10 cellular contexts compared by ENCODE assay signal in genomic region chr11:22780914-22781593, GRCh38. TPM values are rescaled to one million over a fixed set of nuclear protein-coding genes. Genes with fewer than 3 reads are reported as not detected.
A peak's percentile ranks its signal among the peaks of the same experiment; 100 is the strongest.
DNase-seq lines count a peak whose midpoint lies in the region; ATAC-seq, FAIRE-seq and TF ChIP-seq lines count a peak whose summit lies in the region.
"Had no signal": no experiment of that assay in that cellular context is flagged by ENCODE, and none has a peak within 500 bp of the region (broad histone marks: within the 10 kb centered on the region; RNA-seq: fewer than 3 reads in every experiment).

No MANE protein-coding gene starts in this region.

- no peaks in the 10 kb centered on the region for H3K9me3 ChIP-seq in osteoblast (ENCODE audit: low read depth, low read length)
- H3K9me3 ChIP-seq: prostate gland had no signal

- peaks cover 2% of the 10 kb centered on the region for H3K27me3 Mint-ChIP-seq in endothelial cell (ENCODE audit: unreplicated experiment)
- peaks cover 8% of the 10 kb centered on the region for H3K27me3 Mint-ChIP-seq in activated T-cell treated with anti-CD3 and anti-CD28 coated beads, Interleukin-2, amount 50 U/mL, for 4 hours (ENCODE audit: low read depth)

- no peak overlapping the region for H2AFZ ChIP-seq in osteoblast (ENCODE audit: low read length)

- DNase-seq in GM12892 (ENCODE audit: insufficient read length) (no peak), SK-N-DZ (ENCODE audit: low spot score) (peak; percentile 19), osteoblast (ENCODE audit: insufficient read length, low spot score, missing footprints) (no peak), endothelial cell (ENCODE audit: low spot score) (no peak), NCI-H226 (no peak)
- DNase-seq in activated T-cell treated with anti-CD3 and anti-CD28 coated beads, Interleukin-2, amount 50 U/mL, for 4 hours, result no peak

- H3K36me3 ChIP-seq in osteoblast (ENCODE audit: insufficient read depth, low read length), result no peaks in the 10 kb centered on the region
- H3K36me3 ChIP-seq: prostate gland had no signal

- H3K4me3 Mint-ChIP-seq in endothelial cell (ENCODE audit: unreplicated experiment), result no peak overlapping the region
- no peak overlapping the region for H3K4me3 Mint-ChIP-seq in activated T-cell treated with anti-CD3 and anti-CD28 coated beads, Interleukin-2, amount 50 U/mL, for 4 hours

- ATAC-seq in GM19467 (IDR thresholded peaks at IDR 0.05; ENCODE audit: unreplicated experiment) (peak; percentile 94), HG03103 (IDR thresholded peaks at IDR 0.05; ENCODE audit: low read depth, unreplicated experiment) (peak; percentile 86)
- ATAC-seq in activated T-cell treated with anti-CD3 and anti-CD28 coated beads, Interleukin-2, amount 50 U/mL, for 4 hours, result no peak
- ATAC-seq: activated CD4-positive, CD25-positive, alpha-beta regulatory T cell treated with anti-CD3 and anti-CD28 coated beads, Interleukin-2, amount 50 U/mL, for 24 hours had no signal

- H3K4me1 Mint-ChIP-seq in endothelial cell (ENCODE audit: unreplicated experiment), result no peaks in the 10 kb centered on the region
- H3K4me1 Mint-ChIP-seq in activated T-cell treated with anti-CD3 and anti-CD28 coated beads, Interleukin-2, amount 50 U/mL, for 4 hours (ENCODE audit: low read depth), result peaks cover 4% of the 10 kb centered on the region

- H3K79me2 ChIP-seq in osteoblast (ENCODE audit: insufficient read depth, low read length), result no peaks in the 10 kb centered on the region

- H4K20me1 ChIP-seq in osteoblast (ENCODE audit: insufficient read depth, low read length), result no peaks in the 10 kb centered on the region

- no peak overlapping the region for H3K27ac ChIP-seq in osteoblast (ENCODE audit: low read depth, low read length)
- H3K27ac ChIP-seq: prostate gland had no signal

- no peaks in the 10 kb centered on the region for H3K27me3 ChIP-seq in osteoblast (ENCODE audit: insufficient read depth, low read length)

- H3K9me3 Mint-ChIP-seq in endothelial cell (ENCODE audit: unreplicated experiment), result no peaks in the 10 kb centered on the region
- H3K9me3 Mint-ChIP-seq in activated T-cell treated with anti-CD3 and anti-CD28 coated beads, Interleukin-2, amount 50 U/mL, for 4 hours, result no peaks in the 10 kb centered on the region

- peak; percentile 71 for FAIRE-seq in GM12892 (lab: Jason Lieb, UNC)

- no peaks in the 10 kb centered on the region for H3K36me3 Mint-ChIP-seq in endothelial cell (ENCODE audit: low read depth, unreplicated experiment)
- no peaks in the 10 kb centered on the region for H3K36me3 Mint-ChIP-seq in activated T-cell treated with anti-CD3 and anti-CD28 coated beads, Interleukin-2, amount 50 U/mL, for 4 hours (ENCODE audit: insufficient read depth)

- TF ChIP-seq POLR2A in GM12892 (IDR thresholded peaks at IDR 0.05; ENCODE audit: low read depth, low read length), result no peak

- H3K4me1 ChIP-seq in osteoblast (ENCODE audit: insufficient read depth, low read length), result no peaks in the 10 kb centered on the region
- H3K4me1 ChIP-seq: prostate gland had no signal

- TF ChIP-seq CTCF in osteoblast (IDR thresholded peaks at IDR 0.05; ENCODE audit: extremely low read depth, low read depth, low read length), result no peak
- no peak for TF ChIP-seq CTCF in endothelial cell (IDR thresholded peaks at IDR 0.05; ENCODE audit: unreplicated experiment)

- H3K4me3 ChIP-seq in osteoblast (ENCODE audit: insufficient read depth, low read length), result no peak overlapping the region
- H3K4me3 ChIP-seq: prostate gland had no signal

- H3K27ac Mint-ChIP-seq in endothelial cell (ENCODE audit: unreplicated experiment), result no peak overlapping the region

- H3K4me2 ChIP-seq in osteoblast (ENCODE audit: insufficient read depth, low read length), result no peak overlapping the region

RNA-seq across cellular contexts. Expression of gene SVIP, which starts 48.5 kb away (rescaled TPM):
- polyA plus RNA-seq in GM12892 (2012; ENCODE audit: missing spikeins), result 51.4 TPM
- 17.8 and 20.0 TPM in 2 replicates for polyA plus RNA-seq in SK-N-DZ (2014; cell fraction: cytosol; rRNA removed)
- 10.2 and 13.4 TPM in 2 replicates for polyA plus RNA-seq in SK-N-DZ (2014; cell fraction: nucleus; rRNA removed)
- total RNA-seq in osteoblast (1.8 and 2.9 TPM in 2 replicates), endothelial cell (ENCODE audit: unreplicated experiment) (17.9 TPM)
- 10 to 100 TPM; 33.2 to 37.8 (median 34.9) TPM for total RNA-seq in activated T-cell treated with anti-CD3 and anti-CD28 coated beads, Interleukin-2, amount 50 U/mL, for 4 hours

Comparison
In these comparisons a context has a peak if more than half of its experiments do, and no peak if none do; other contexts are left out.
1. ATAC-seq: peak in GM19467 (single experiment) and HG03103 (single experiment); none in activated T-cell treated with anti-CD3 and anti-CD28 coated beads, Interleukin-2, amount 50 U/mL, for 4 hours (0 of 2).